ENCODE assay signal across 1 cellular context in genomic region chr1:55214903-55215193, GRCh38.
TF ChIP-seq lines count a peak whose summit lies in the region.

No MANE protein-coding gene starts in this region.

TF ChIP-seq in IMR-90, 13 proteins besides CTCF, POLR2A, EP300 and RAD21:
- TF ChIP-seq USF2 (IDR thresholded peaks at IDR 0.05; ENCODE audit: low read depth, low read length) (peak; percentile 52), CEBPB (IDR thresholded peaks at IDR 0.05; ENCODE audit: low read depth, low read length) (no peak)
